ENCODE assay signal across 21 cellular contexts in the genomic region with DNA sequence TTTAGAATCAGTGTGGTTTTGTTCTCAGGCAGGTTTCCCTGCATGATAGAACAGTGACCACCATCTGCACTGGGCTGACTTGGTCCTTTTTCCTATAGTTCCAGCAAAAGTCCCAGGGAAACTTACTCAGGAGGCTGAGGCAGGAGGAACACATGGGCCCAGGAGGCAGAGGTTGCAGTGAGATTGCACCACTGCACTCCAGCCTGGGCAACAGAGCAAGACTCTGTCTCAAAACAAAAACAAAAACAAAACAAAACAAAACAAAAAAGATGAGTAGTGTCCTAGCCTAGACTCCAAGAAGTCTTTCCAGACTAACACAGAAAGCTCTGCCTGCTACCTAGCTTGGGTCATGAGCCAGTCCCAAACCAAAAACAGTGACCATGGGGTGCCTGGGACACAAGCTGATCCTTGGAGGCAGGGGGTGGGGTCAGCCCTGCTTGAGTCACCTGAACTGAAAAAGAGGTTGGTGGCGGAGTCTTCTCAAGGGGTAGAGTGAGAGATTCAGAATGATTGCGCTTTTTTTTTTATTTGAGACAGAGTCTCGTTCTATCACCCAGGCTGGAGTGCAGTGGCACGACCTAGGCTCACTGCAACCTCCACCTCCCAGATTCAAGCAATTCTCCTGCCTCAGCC. TPM values are rescaled to one million over a fixed set of nuclear protein-coding genes. Genes with fewer than 3 reads are reported as not detected.
DNase-seq lines count a peak whose midpoint lies in the region; ATAC-seq, FAIRE-seq and TF ChIP-seq lines count a peak whose summit lies in the region.
"Had no signal": no experiment of that assay in that cellular context is flagged by ENCODE, and none has a peak within 500 bp of the region (broad histone marks: within the 10 kb centered on the region; RNA-seq: fewer than 3 reads in every experiment).

No MANE protein-coding gene starts in this region.

- FAIRE-seq in GM12878 (lab: Jason Lieb, UNC) = no peak
- FAIRE-seq: GM12891, GM19239, H54 had no signal

- no peaks in the 10 kb centered on the region for H3K79me2 ChIP-seq in GM23338 (replicated peaks; ENCODE audit: insufficient read depth)
- H3K79me2 ChIP-seq in GM12878 (ENCODE audit: control insufficient read depth, insufficient read depth, low read length) = no peaks in the 10 kb centered on the region

- ATAC-seq in GM23338 (peak; percentile 36; the same call in 1 of the 3 replicates), GM12878 (no peak), HG02852 (IDR thresholded peaks at IDR 0.05; ENCODE audit: unreplicated experiment) (no peak)

- intact Hi-C loops in activated CD4-positive, alpha-beta memory T cell treated with anti-CD3 and anti-CD28 coated beads for 36 hours (cut with micrococcal nuclease) = no loop called here
- intact Hi-C loops in GM12878 (cut with micrococcal nuclease; ENCODE audit: unreplicated experiment) = no loop called here

- H3K4me2 ChIP-seq in GM23338 (no peak overlapping the region), GM12878 (ENCODE audit: control insufficient read depth, insufficient read depth) (no peak overlapping the region)
- H3K4me2 ChIP-seq: BLaER1 had no signal

- H3K27ac ChIP-seq in GM23338 (ENCODE audit: low read depth) (no peak overlapping the region), GM12878 (ENCODE audit: control insufficient read depth, insufficient read depth) (no peak overlapping the region)
- H3K27ac ChIP-seq: BLaER1, GM23248 had no signal

- H3K4me3 Mint-ChIP-seq in activated CD4-positive, alpha-beta memory T cell treated with anti-CD3 and anti-CD28 coated beads for 36 hours = no peak overlapping the region
- H3K4me3 Mint-ChIP-seq in activated CD4-positive, alpha-beta memory T cell treated with anti-CD3 and anti-CD28 coated beads, Interleukin-2, amount 10 ng/mL, durations not matched to agents 7 days and 5 days = no peak overlapping the region
- no peak overlapping the region for H3K4me3 Mint-ChIP-seq in GM23338
- H3K4me3 Mint-ChIP-seq: CD14-positive monocyte; CD4-positive, alpha-beta memory T cell; HFFc6 had no signal

- BruUV-seq in GM12878 (replicated peaks; lab: Mats Ljungman, UMichigan) = no TSS peak

- H3K4me3 ChIP-seq in GM23338 = no peak overlapping the region
- H3K4me3 ChIP-seq in GM12878 = no peak overlapping the region
- H3K4me3 ChIP-seq: BLaER1, GM23248 had no signal

- H3K9me2 ChIP-seq in GM23338 (ENCODE audit: insufficient read depth) = no peaks in the 10 kb centered on the region

- POLR2A ChIA-PET in activated CD4-positive, alpha-beta memory T cell treated with anti-CD3 and anti-CD28 coated beads for 36 hours (lab: Charles Lee) = no interaction called here
- POLR2A ChIA-PET in activated CD4-positive, alpha-beta memory T cell treated with anti-CD3 and anti-CD28 coated beads, Interleukin-2, amount 10 ng/mL, durations not matched to agents 7 days and 5 days (lab: Charles Lee) = interaction anchor here (0.8 to 1.2 kb wide), 2 partner anchors 16 to 269 kb away, joined by 3 to 4 read pairs; no protein-coding TSS in a partner anchor
- POLR2A ChIA-PET in GM12878 (lab: Charles Lee) = no interaction called here

- no peaks in the 10 kb centered on the region for H3K36me3 Mint-ChIP-seq in activated CD4-positive, alpha-beta memory T cell treated with anti-CD3 and anti-CD28 coated beads for 36 hours
- no peaks in the 10 kb centered on the region for H3K36me3 Mint-ChIP-seq in activated CD4-positive, alpha-beta memory T cell treated with anti-CD3 and anti-CD28 coated beads, Interleukin-2, amount 10 ng/mL, durations not matched to agents 7 days and 5 days (ENCODE audit: low read depth)
- H3K36me3 Mint-ChIP-seq in GM23338 (ENCODE audit: low read depth) = no peaks in the 10 kb centered on the region
- H3K36me3 Mint-ChIP-seq: CD14-positive monocyte; CD4-positive, alpha-beta memory T cell had no signal

- CTCF ChIA-PET in activated CD4-positive, alpha-beta memory T cell treated with anti-CD3 and anti-CD28 coated beads for 36 hours (lab: Charles Lee) = interaction anchor here (0.6 to 1.0 kb wide), 3 partner anchors 14 to 1811 kb away, joined by 3 to 5 read pairs (median 3); no protein-coding TSS in a partner anchor
- CTCF ChIA-PET in activated CD4-positive, alpha-beta memory T cell treated with anti-CD3 and anti-CD28 coated beads, Interleukin-2, amount 10 ng/mL, durations not matched to agents 7 days and 5 days (lab: Charles Lee) = no interaction called here
- CTCF ChIA-PET in GM12878 (lab: Yijun Ruan, JAX) = interaction anchor here (0.7 to 1.2 kb wide), 2 partner anchors 18 to 307 kb away, joined by 3 read pairs; no protein-coding TSS in a partner anchor

- H3K27me3 ChIP-seq in GM23338 (ENCODE audit: insufficient read depth) (no peaks in the 10 kb centered on the region), GM12878 (replicated peaks in 1 of 2; ENCODE audit: control insufficient read depth in 2 of 2, insufficient read depth in 2 of 2, low read length in 1 of 2) (no peaks in the 10 kb centered on the region)
- H3K27me3 ChIP-seq: BLaER1 had no signal

- H3K4me1 ChIP-seq in GM23338 (ENCODE audit: insufficient read depth) (peaks cover 9% of the 10 kb centered on the region; the same call in 1 of the 2 replicates), GM12878 (ENCODE audit: control insufficient read depth, insufficient read depth, low read length) (no peaks in the 10 kb centered on the region)
- H3K4me1 ChIP-seq: BLaER1 had no signal

- in situ Hi-C loops in GM12878 (cut with MboI) = no loop called here

- no peaks in the 10 kb centered on the region for H3K9me3 Mint-ChIP-seq in activated CD4-positive, alpha-beta memory T cell treated with anti-CD3 and anti-CD28 coated beads for 36 hours
- H3K9me3 Mint-ChIP-seq in activated CD4-positive, alpha-beta memory T cell treated with anti-CD3 and anti-CD28 coated beads, Interleukin-2, amount 10 ng/mL, durations not matched to agents 7 days and 5 days = no peaks in the 10 kb centered on the region
- H3K9me3 Mint-ChIP-seq in GM23338 = no peaks in the 10 kb centered on the region
- H3K9me3 Mint-ChIP-seq: CD14-positive monocyte; CD4-positive, alpha-beta memory T cell; HFFc6 had no signal

- SMC1A ChIA-PET in GM12878 (lab: Charles Lee; ENCODE audit: uncharacterized antibody, unreplicated experiment) = interaction anchor here (1.3 kb wide), 1 partner anchor 307 kb away, joined by 4 read pairs; no protein-coding TSS in a partner anchor

- no peak for TF ChIP-seq RAD21 in GM12878 (IDR thresholded peaks at IDR 0.05; ENCODE audit: insufficient read depth, low read depth, low read length)

- H2AFZ ChIP-seq in GM23338 (peak overlapping the region; percentile 47), GM12878 (ENCODE audit: control insufficient read depth, low read depth, low read length) (peak overlapping the region; percentile 37; the same call in 1 of the 2 replicates)
- H2AFZ ChIP-seq: GM23248 had no signal

- no peaks in the 10 kb centered on the region for H3F3A ChIP-seq in GM23338 (replicated peaks; ENCODE audit: low read depth)

- TF ChIP-seq EP300 in GM12878 (IDR thresholded peaks at IDR 0.05; ENCODE audit: borderline replicate concordance in 1 of 2, control insufficient read depth in 1 of 2, low read depth in 2 of 2, low read length in 2 of 2) = no peak

- no peak overlapping the region for H3K9ac ChIP-seq in GM12878 (ENCODE audit: control insufficient read depth, insufficient read depth, low read length)
- H3K9ac ChIP-seq: BLaER1, GM23248 had no signal

- DNase-seq in activated CD4-positive, alpha-beta memory T cell treated with anti-CD3 and anti-CD28 coated beads for 36 hours = peak; percentile 14
- DNase-seq in activated CD4-positive, alpha-beta memory T cell treated with anti-CD3 and anti-CD28 coated beads, Interleukin-2, amount 10 ng/mL, durations not matched to agents 7 days and 5 days = no peak
- DNase-seq in GM23338 (ENCODE audit: low spot score) = no peak
- DNase-seq in GM12878 (ENCODE audit: low read depth, low spot score) = no peak
- DNase-seq in mesenteric fat pad (ENCODE audit: low spot score) = peak; percentile 35
- no peak for DNase-seq in DMS53 treated with DMSO at 0.1 percent for 48 hours (lab: John Stamatoyannopoulos, UW; ENCODE audit: unreplicated experiment)
- DNase-seq in hippocampal formation (lab: John Stamatoyannopoulos, UW) = no peak
- DNase-seq: 8988T; Calu3; CD4-positive, alpha-beta memory T cell; DND-41; EL; GM23248; HCEC 1CT; HFFc6 had no signal

- H3K27me3 Mint-ChIP-seq in activated CD4-positive, alpha-beta memory T cell treated with anti-CD3 and anti-CD28 coated beads for 36 hours = peaks cover 4% of the 10 kb centered on the region
- peaks cover 6% of the 10 kb centered on the region for H3K27me3 Mint-ChIP-seq in activated CD4-positive, alpha-beta memory T cell treated with anti-CD3 and anti-CD28 coated beads, Interleukin-2, amount 10 ng/mL, durations not matched to agents 7 days and 5 days
- no peaks in the 10 kb centered on the region for H3K27me3 Mint-ChIP-seq in GM23338 (ENCODE audit: insufficient read depth, low read depth, poor library complexity)
- H3K27me3 Mint-ChIP-seq: CD4-positive, alpha-beta memory T cell had no signal

- TF ChIP-seq CTCF in GM23338 (conservative IDR thresholded peaks at IDR 0.05; ENCODE audit: low read depth in 2 of 2) (no peak), GM12878 (IDR thresholded peaks at IDR 0.05 in 2 of 3, conservative IDR thresholded peaks at IDR 0.05 in 1 of 3; ENCODE audit: control insufficient read depth in 2 of 3, extremely low read depth in 1 of 3, insufficient read depth in 1 of 3, low read depth in 3 of 3, low read length in 3 of 3) (no peak)

- WGBS in GM12878 (ENCODE audit: insufficient coverage, insufficient replicate concordance, low lambda C conversion rate, missing lambda C conversion rate) = 77% methylated on average over 4 of the region's 4 CpGs

- H3K36me3 ChIP-seq in GM23338 (ENCODE audit: insufficient read depth) = no peaks in the 10 kb centered on the region
- H3K36me3 ChIP-seq in GM12878 (ENCODE audit: control insufficient read depth in 2 of 2, insufficient read depth in 2 of 2, low read length in 1 of 2) = no peaks in the 10 kb centered on the region
- H3K36me3 ChIP-seq: BLaER1 had no signal

- TF ChIP-seq POLR2A in GM12878 (IDR thresholded peaks at IDR 0.05; ENCODE audit: low read depth, low read length) = no peak

- H3K4me1 Mint-ChIP-seq in activated CD4-positive, alpha-beta memory T cell treated with anti-CD3 and anti-CD28 coated beads for 36 hours (ENCODE audit: low read depth) = peaks cover 4% of the 10 kb centered on the region
- peaks cover 2% of the 10 kb centered on the region for H3K4me1 Mint-ChIP-seq in activated CD4-positive, alpha-beta memory T cell treated with anti-CD3 and anti-CD28 coated beads, Interleukin-2, amount 10 ng/mL, durations not matched to agents 7 days and 5 days
- peaks cover 4% of the 10 kb centered on the region for H3K4me1 Mint-ChIP-seq in GM23338

- H4K20me1 ChIP-seq in GM23338 (replicated peaks; ENCODE audit: insufficient read depth) = no peaks in the 10 kb centered on the region
- H4K20me1 ChIP-seq in GM12878 (ENCODE audit: control insufficient read depth, insufficient read depth) = no peaks in the 10 kb centered on the region
- H4K20me1 ChIP-seq: BLaER1 had no signal

- no peak overlapping the region for H3K27ac Mint-ChIP-seq in activated CD4-positive, alpha-beta memory T cell treated with anti-CD3 and anti-CD28 coated beads for 36 hours
- H3K27ac Mint-ChIP-seq in activated CD4-positive, alpha-beta memory T cell treated with anti-CD3 and anti-CD28 coated beads, Interleukin-2, amount 10 ng/mL, durations not matched to agents 7 days and 5 days = no peak overlapping the region
- H3K27ac Mint-ChIP-seq in GM23338 = no peak overlapping the region
- H3K27ac Mint-ChIP-seq: CD14-positive monocyte; CD4-positive, alpha-beta memory T cell; HFFc6 had no signal

- H3K9me3 ChIP-seq in GM12878 (replicated peaks; ENCODE audit: control insufficient read depth, insufficient read depth, low read length) = no peaks in the 10 kb centered on the region
- H3K9me3 ChIP-seq: BLaER1 had no signal

- RAD21 ChIA-PET in GM12878 (lab: Charles Lee; ENCODE audit: unreplicated experiment) = interaction anchor here (1.0 kb wide), 1 partner anchor 208 kb away, joined by 3 read pairs; no protein-coding TSS in a partner anchor

RNA-seq across cellular contexts. Expression of a gene that starts 7.4 kb away (rescaled TPM):
- total RNA-seq in activated CD4-positive, alpha-beta memory T cell treated with anti-CD3 and anti-CD28 coated beads for 36 hours = 10 to 100 TPM; 41.4 to 41.6 TPM
- total RNA-seq in activated CD4-positive, alpha-beta memory T cell treated with anti-CD3 and anti-CD28 coated beads, Interleukin-2, amount 10 ng/mL, durations not matched to agents 7 days and 5 days = 10 to 100 TPM; 35.0 to 36.4 TPM
- 48.9 and 68.6 TPM in 2 replicates for total RNA-seq in GM23338 (2014; rRNA removed; shearing (Covaris generic))
- polyA plus RNA-seq in GM23338 (2016; fragmentation: Nextera tagmentation; extraction: Ambion mirVana) (17.2 and 19.4 TPM in 2 replicates), GM12878 (2011; rRNA removed) (27.5 and 29.4 TPM in 2 replicates), GM12878 (2014; fragmentation: Illumina TruSeq; extraction: Trizol) (15.1 and 21.3 TPM in 2 replicates), GM12878 (2014; fragmentation: Nextera tagmentation; extraction: Ambion mirVana) (1 to 10 TPM; 6.2 to 9.0 TPM), GM12878 (2014; rRNA removed) (16.0 and 19.3 TPM in 2 replicates), GM12878 (2016; fragmentation: Nextera tagmentation; extraction: Ambion mirVana) (10 to 100 TPM; 14.5 to 15.9 TPM)
- 123 and 135 TPM in 2 replicates for total RNA-seq in GM12878 (2013; cell fraction: nucleolus; rRNA removed)
- total RNA-seq in GM12878 (2014; rRNA removed) (22.1 and 22.2 TPM in 2 replicates), GM12878 (2014; rRNA removed; fragmentation: Illumina TruSeq; extraction: Trizol) (15.2 and 17.7 TPM in 2 replicates), GM12878 (2021) (13.4 and 19.0 TPM in 2 replicates), mesenteric fat pad (72.0 TPM)
- 10.6 TPM for polyA plus RNA-seq in GM12878 (2011; ENCODE audit: low read depth)
- polyA plus RNA-seq in GM12878 (2011; cell fraction: cytosol; rRNA removed) = 17.6 and 23.7 TPM in 2 replicates
- 46.6 and 57.2 TPM in 2 replicates for polyA plus RNA-seq in GM12878 (2011; cell fraction: nucleus; rRNA removed)
- polyA plus RNA-seq in GM12878 (2012) = 11.2 and 13.6 TPM in 2 replicates
- polyA minus RNA-seq in GM12878 (2011; rRNA and poly(A)+ RNA removed) = 41.2 and 50.5 TPM in 2 replicates
- polyA minus RNA-seq in GM12878 (2011; cell fraction: cytosol; rRNA and poly(A)+ RNA removed) = 4.1 and 12.2 TPM in 2 replicates
- polyA minus RNA-seq in GM12878 (2011; cell fraction: nucleus; rRNA and poly(A)+ RNA removed) = 24.5 and 55.5 TPM in 2 replicates

RNA-seq across cellular contexts. Expression of a gene that starts 14.6 kb away (rescaled TPM):
- 10 to 100 TPM; 79.8 to 84.0 TPM for total RNA-seq in activated CD4-positive, alpha-beta memory T cell treated with anti-CD3 and anti-CD28 coated beads for 36 hours
- total RNA-seq in activated CD4-positive, alpha-beta memory T cell treated with anti-CD3 and anti-CD28 coated beads, Interleukin-2, amount 10 ng/mL, durations not matched to agents 7 days and 5 days = 10 to 100 TPM; 92.1 to 93.9 TPM
- total RNA-seq in GM23338 (2014; rRNA removed; shearing (Covaris generic)) = 29.9 and 43.0 TPM in 2 replicates
- polyA plus RNA-seq in GM23338 (2016; fragmentation: Nextera tagmentation; extraction: Ambion mirVana) (15.7 and 15.8 TPM in 2 replicates), GM12878 (2011; rRNA removed) (115 and 116 TPM in 2 replicates), GM12878 (2014; fragmentation: Illumina TruSeq; extraction: Trizol) (91.2 and 91.8 TPM in 2 replicates), GM12878 (2014; fragmentation: Nextera tagmentation; extraction: Ambion mirVana) (10 to 100 TPM; 36.5 to 37.1 TPM), GM12878 (2014; rRNA removed) (79.0 and 82.6 TPM in 2 replicates), GM12878 (2016; fragmentation: Nextera tagmentation; extraction: Ambion mirVana) (10 to 100 TPM; 30.3 to 33.7 TPM)
- 184 and 193 TPM in 2 replicates for total RNA-seq in GM12878 (2013; cell fraction: nucleolus; rRNA removed)
- total RNA-seq in GM12878 (2014; rRNA removed) (59.9 and 72.0 TPM in 2 replicates), GM12878 (2014; rRNA removed; fragmentation: Illumina TruSeq; extraction: Trizol) (54.9 and 58.3 TPM in 2 replicates), GM12878 (2021) (44.7 and 48.1 TPM in 2 replicates), mesenteric fat pad (49.1 TPM)
- 67.3 TPM for polyA plus RNA-seq in GM12878 (2011; ENCODE audit: low read depth)
- polyA plus RNA-seq in GM12878 (2011; cell fraction: cytosol; rRNA removed) = 98.4 and 120 TPM in 2 replicates
- polyA plus RNA-seq in GM12878 (2011; cell fraction: nucleus; rRNA removed) = 100 and 108 TPM in 2 replicates
- 70.1 and 80.3 TPM in 2 replicates for polyA plus RNA-seq in GM12878 (2012)
- polyA minus RNA-seq in GM12878 (2011; rRNA and poly(A)+ RNA removed) = 114 and 123 TPM in 2 replicates
- polyA minus RNA-seq in GM12878 (2011; cell fraction: cytosol; rRNA and poly(A)+ RNA removed) = 24.1 and 27.3 TPM in 2 replicates
- 42.1 and 53.9 TPM in 2 replicates for polyA minus RNA-seq in GM12878 (2011; cell fraction: nucleus; rRNA and poly(A)+ RNA removed)

RNA-seq across cellular contexts. Expression of a gene that starts 49.8 kb away (rescaled TPM):
- 10 to 100 TPM; 19.2 to 20.2 TPM for total RNA-seq in activated CD4-positive, alpha-beta memory T cell treated with anti-CD3 and anti-CD28 coated beads for 36 hours
- total RNA-seq in activated CD4-positive, alpha-beta memory T cell treated with anti-CD3 and anti-CD28 coated beads, Interleukin-2, amount 10 ng/mL, durations not matched to agents 7 days and 5 days = 10 to 100 TPM; 14.7 to 16.3 TPM
- 28.8 and 30.9 TPM in 2 replicates for total RNA-seq in GM23338 (2014; rRNA removed; shearing (Covaris generic))
- polyA plus RNA-seq in GM23338 (2016; fragmentation: Nextera tagmentation; extraction: Ambion mirVana) = 6.9 and 7.3 TPM in 2 replicates
- total RNA-seq in GM12878 (2013; cell fraction: nucleolus; rRNA removed) = 13.4 and 15.2 TPM in 2 replicates
- total RNA-seq in GM12878 (2014; rRNA removed) = 7.9 and 8.3 TPM in 2 replicates
- total RNA-seq in GM12878 (2014; rRNA removed; fragmentation: Illumina TruSeq; extraction: Trizol) = 4.4 and 5.0 TPM in 2 replicates
- total RNA-seq in GM12878 (2021) = 9.9 and 12.1 TPM in 2 replicates
- polyA plus RNA-seq in GM12878 (2011; ENCODE audit: low read depth) = 2.2 TPM
- polyA plus RNA-seq in GM12878 (2011; rRNA removed) = 5.6 and 6.4 TPM in 2 replicates
- polyA plus RNA-seq in GM12878 (2011; cell fraction: cytosol; rRNA removed) = 3.7 and 3.8 TPM in 2 replicates
- polyA plus RNA-seq in GM12878 (2011; cell fraction: nucleus; rRNA removed) = 5.3 and 5.7 TPM in 2 replicates
- polyA plus RNA-seq in GM12878 (2012) = 3.4 TPM in 2 replicates
- polyA plus RNA-seq in GM12878 (2014; fragmentation: Illumina TruSeq; extraction: Trizol) = 7.8 and 8.8 TPM in 2 replicates
- polyA plus RNA-seq in GM12878 (2014; fragmentation: Nextera tagmentation; extraction: Ambion mirVana) = 1 to 10 TPM; 1.2 to 1.4 TPM
- polyA plus RNA-seq in GM12878 (2014; rRNA removed) = 6.1 and 8.1 TPM in 2 replicates
- polyA plus RNA-seq in GM12878 (2016; fragmentation: Nextera tagmentation; extraction: Ambion mirVana) = 1 to 10 TPM; 4.8 to 6.9 TPM
- 5.4 and 6.8 TPM in 2 replicates for polyA minus RNA-seq in GM12878 (2011; rRNA and poly(A)+ RNA removed)
- polyA minus RNA-seq in GM12878 (2011; cell fraction: cytosol; rRNA and poly(A)+ RNA removed) = 3.2 and 4.1 TPM in 2 replicates
- polyA minus RNA-seq in GM12878 (2011; cell fraction: nucleus; rRNA and poly(A)+ RNA removed) = 3.0 and 5.2 TPM in 2 replicates
- 33.6 TPM for total RNA-seq in mesenteric fat pad

Comparison
In these comparisons a context has a peak if more than half of its experiments do, and no peak if none do; other contexts are left out.
1. DNase-seq: peak in activated CD4-positive, alpha-beta memory T cell treated with anti-CD3 and anti-CD28 coated beads for 36 hours (single experiment) and mesenteric fat pad (single experiment); none in activated CD4-positive, alpha-beta memory T cell treated with anti-CD3 and anti-CD28 coated beads, Interleukin-2, amount 10 ng/mL, durations not matched to agents 7 days and 5 days (single experiment), GM23338 (single experiment), GM12878 (single experiment), DMS53 treated with DMSO at 0.1 percent for 48 hours (single experiment) and hippocampal formation (0 of 2).